ENCODE assay signal across 9 cellular contexts in the genomic region with DNA sequence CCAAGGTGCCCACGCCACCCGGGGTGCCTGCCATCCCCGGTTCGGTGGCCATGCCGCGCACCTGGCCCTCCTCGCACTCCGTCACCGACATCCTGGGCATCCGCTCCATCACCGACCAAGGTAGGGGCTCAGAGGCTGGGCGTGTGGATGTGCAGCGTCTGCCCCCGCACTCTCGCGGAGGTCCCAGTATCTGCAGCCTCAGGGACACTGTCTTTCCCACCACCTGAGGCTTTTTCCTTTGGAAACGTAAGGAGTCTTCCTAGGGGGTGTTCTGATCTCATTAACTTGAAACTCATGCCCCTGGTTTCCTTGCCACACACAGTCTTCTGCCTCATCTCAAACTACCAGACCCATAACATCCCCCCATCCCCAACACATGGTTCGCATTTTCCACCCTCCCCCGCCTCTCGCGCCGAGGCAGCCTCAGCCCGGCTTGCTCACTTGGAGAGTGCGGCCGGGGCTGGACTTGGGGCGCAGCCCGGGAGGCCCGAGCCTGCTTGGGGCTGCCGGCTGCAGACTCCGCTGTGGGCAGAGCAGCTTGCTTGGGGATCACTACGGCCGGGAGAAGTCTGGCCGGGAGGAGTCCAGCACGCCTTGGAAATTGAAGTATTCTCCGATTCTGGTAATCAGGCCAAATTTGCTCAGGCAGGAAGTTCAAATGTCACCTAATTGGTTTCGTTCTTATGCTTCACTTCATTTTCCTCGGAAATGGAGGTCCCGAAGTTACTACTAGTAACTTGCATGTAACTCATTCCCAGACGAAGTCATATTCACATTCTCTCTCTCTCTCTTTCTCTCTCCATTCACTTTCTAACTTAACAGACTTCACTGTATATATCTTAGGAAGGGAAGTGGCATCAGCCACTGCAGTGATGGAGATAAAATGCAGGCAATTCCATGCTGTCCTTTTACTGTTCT. TPM values are rescaled to one million over a fixed set of nuclear protein-coding genes. Genes with fewer than 3 reads are reported as not detected.
A peak's percentile ranks its signal among the peaks of the same experiment; 100 is the strongest.
DNase-seq lines count a peak whose midpoint lies in the region; ATAC-seq, FAIRE-seq and TF ChIP-seq lines count a peak whose summit lies in the region.
"Had no signal": no experiment of that assay in that cellular context is flagged by ENCODE, and none has a peak within 500 bp of the region (broad histone marks: within the 10 kb centered on the region; RNA-seq: fewer than 3 reads in every experiment).

No MANE protein-coding gene starts in this region.

- POLR2A ChIA-PET in WTC11 (lab: Charles Lee), result no interaction called here

- ATAC-seq in WTC11 (peak; percentile 3), GM21528 (IDR thresholded peaks at IDR 0.05; ENCODE audit: low FRiP score, unreplicated experiment) (no peak)

- no peak for DNase-seq in activated CD4-positive, alpha-beta T cell treated with anti-CD3 and anti-CD28 coated beads, Interleukin-2, amount 10 ng/mL, durations not matched to agents 24 days and 14 days
- no peak for DNase-seq in activated CD4-positive, alpha-beta T cell treated with anti-CD3 and anti-CD28 coated beads for 4 hours
- DNase-seq in WTC11 (ENCODE audit: low spot score), result peak; percentile 66
- DNase-seq in iPS-NIHi11 (ENCODE audit: low spot score), result peak; percentile 41
- DNase-seq in suprapubic skin (ENCODE audit: low spot score in 2 of 2), result no peak
- DNase-seq in SW480 (ENCODE audit: low spot score), result no peak
- no peak for DNase-seq in GM12892 (ENCODE audit: insufficient read length)
- DNase-seq: amniotic stem cell had no signal

- no peak for TF ChIP-seq EP300 in suprapubic skin (IDR thresholded peaks at IDR 0.05)

- H3K9me3 Mint-ChIP-seq in activated CD4-positive, alpha-beta T cell treated with anti-CD3 and anti-CD28 coated beads, Interleukin-2, amount 10 ng/mL, durations not matched to agents 24 days and 14 days, result peaks cover 13% of the 10 kb centered on the region
- no peaks in the 10 kb centered on the region for H3K9me3 Mint-ChIP-seq in WTC11

- H3K36me3 ChIP-seq in suprapubic skin, result no peaks in the 10 kb centered on the region

- H3K27ac ChIP-seq in suprapubic skin, result no peak overlapping the region

- peaks cover 6% of the 10 kb centered on the region for H3K36me3 Mint-ChIP-seq in activated CD4-positive, alpha-beta T cell treated with anti-CD3 and anti-CD28 coated beads, Interleukin-2, amount 10 ng/mL, durations not matched to agents 24 days and 14 days (ENCODE audit: low read depth)
- H3K36me3 Mint-ChIP-seq in WTC11, result no peaks in the 10 kb centered on the region

- peaks cover 92% of the 10 kb centered on the region for H3K27me3 ChIP-seq in suprapubic skin

- H3K27ac Mint-ChIP-seq in activated CD4-positive, alpha-beta T cell treated with anti-CD3 and anti-CD28 coated beads, Interleukin-2, amount 10 ng/mL, durations not matched to agents 24 days and 14 days, result peak overlapping the region; percentile 69
- no peak overlapping the region for H3K27ac Mint-ChIP-seq in WTC11

- TF ChIP-seq POLR2A in suprapubic skin (IDR thresholded peaks at IDR 0.05), result no peak
- no peak for TF ChIP-seq POLR2A in GM12892 (IDR thresholded peaks at IDR 0.05; ENCODE audit: low read depth, low read length)

- H3K27me3 Mint-ChIP-seq in activated CD4-positive, alpha-beta T cell treated with anti-CD3 and anti-CD28 coated beads, Interleukin-2, amount 10 ng/mL, durations not matched to agents 24 days and 14 days, result peaks cover 83% of the 10 kb centered on the region
- peaks cover 99% of the 10 kb centered on the region for H3K27me3 Mint-ChIP-seq in WTC11 (ENCODE audit: low read depth)

- H3K4me3 Mint-ChIP-seq in activated CD4-positive, alpha-beta T cell treated with anti-CD3 and anti-CD28 coated beads, Interleukin-2, amount 10 ng/mL, durations not matched to agents 24 days and 14 days, result no peak overlapping the region
- H3K4me3 Mint-ChIP-seq in WTC11, result peak overlapping the region; percentile 76

- intact Hi-C loops in activated CD4-positive, alpha-beta T cell treated with anti-CD3 and anti-CD28 coated beads, Interleukin-2, amount 10 ng/mL, durations not matched to agents 24 days and 14 days (cut with micrococcal nuclease), result loop anchor here (2.0 kb wide), 1 partner anchor 929 kb away; no protein-coding TSS in a partner anchor

- FAIRE-seq in GM12892 (lab: Jason Lieb, UNC), result no peak

- CTCF ChIA-PET in WTC11 (lab: Charles Lee), result interaction anchor here (0.7 to 2.5 kb wide), 6 partner anchors 16 to 928 kb away, joined by 3 to 18 read pairs (median 4); no protein-coding TSS in a partner anchor

- H3K9me3 ChIP-seq in suprapubic skin, result no peaks in the 10 kb centered on the region

- H3K4me3 ChIP-seq in suprapubic skin, result peak overlapping the region; percentile 52

- peaks cover 31% of the 10 kb centered on the region for H3K4me1 ChIP-seq in suprapubic skin

- H3K4me1 Mint-ChIP-seq in activated CD4-positive, alpha-beta T cell treated with anti-CD3 and anti-CD28 coated beads, Interleukin-2, amount 10 ng/mL, durations not matched to agents 24 days and 14 days, result peaks cover 9% of the 10 kb centered on the region
- H3K4me1 Mint-ChIP-seq in WTC11, result peaks cover 46% of the 10 kb centered on the region

- 18% methylated on average over 39 of the region's 39 CpGs for WGBS in suprapubic skin

- no peak for TF ChIP-seq CTCF in WTC11 (IDR thresholded peaks at IDR 0.05)
- no peak for TF ChIP-seq CTCF in suprapubic skin (IDR thresholded peaks at IDR 0.05)

TF ChIP-seq in WTC11, 78 proteins besides CTCF, POLR2A, EP300 and RAD21:
- no peak for TF ChIP-seq ZNF396 (CRISPR knock-in tag; IDR thresholded peaks at IDR 0.05; ENCODE audit: borderline replicate concordance)
- no peak for TF ChIP-seq ATF1 (CRISPR knock-in tag; IDR thresholded peaks at IDR 0.05)
- TF ChIP-seq EMX1 (CRISPR knock-in tag; IDR thresholded peaks at IDR 0.05), result no peak
- TF ChIP-seq PRRX2 (CRISPR knock-in tag; IDR thresholded peaks at IDR 0.05), result no peak
- TF ChIP-seq PREB (CRISPR knock-in tag; IDR thresholded peaks at IDR 0.05; ENCODE audit: borderline replicate concordance), result no peak

RNA-seq across cellular contexts. Expression of gene PAX9, which starts 2.0 kb away (rescaled TPM):
- not detected in 2 replicates for total RNA-seq in activated CD4-positive, alpha-beta T cell treated with anti-CD3 and anti-CD28 coated beads, Interleukin-2, amount 10 ng/mL, durations not matched to agents 24 days and 14 days
- total RNA-seq in WTC11 (2021) (not detected in 3 replicates), suprapubic skin (1 to 10 TPM in 2 of 4 donors, under 1 TPM in 2; 0.23 to 1.5 (median 0.96) TPM)
- 1.3 TPM for polyA plus RNA-seq in GM12892 (2012; ENCODE audit: missing spikeins)

Comparison
In these comparisons a context has a peak if more than half of its experiments do, and no peak if none do; other contexts are left out.
1. DNase-seq: peak in WTC11 (single experiment) and iPS-NIHi11 (single experiment); none in activated CD4-positive, alpha-beta T cell treated with anti-CD3 and anti-CD28 coated beads, Interleukin-2, amount 10 ng/mL, durations not matched to agents 24 days and 14 days (single experiment), activated CD4-positive, alpha-beta T cell treated with anti-CD3 and anti-CD28 coated beads for 4 hours (0 of 2), suprapubic skin (0 of 2), SW480 (single experiment) and GM12892 (single experiment).